In the genomic region with DNA sequence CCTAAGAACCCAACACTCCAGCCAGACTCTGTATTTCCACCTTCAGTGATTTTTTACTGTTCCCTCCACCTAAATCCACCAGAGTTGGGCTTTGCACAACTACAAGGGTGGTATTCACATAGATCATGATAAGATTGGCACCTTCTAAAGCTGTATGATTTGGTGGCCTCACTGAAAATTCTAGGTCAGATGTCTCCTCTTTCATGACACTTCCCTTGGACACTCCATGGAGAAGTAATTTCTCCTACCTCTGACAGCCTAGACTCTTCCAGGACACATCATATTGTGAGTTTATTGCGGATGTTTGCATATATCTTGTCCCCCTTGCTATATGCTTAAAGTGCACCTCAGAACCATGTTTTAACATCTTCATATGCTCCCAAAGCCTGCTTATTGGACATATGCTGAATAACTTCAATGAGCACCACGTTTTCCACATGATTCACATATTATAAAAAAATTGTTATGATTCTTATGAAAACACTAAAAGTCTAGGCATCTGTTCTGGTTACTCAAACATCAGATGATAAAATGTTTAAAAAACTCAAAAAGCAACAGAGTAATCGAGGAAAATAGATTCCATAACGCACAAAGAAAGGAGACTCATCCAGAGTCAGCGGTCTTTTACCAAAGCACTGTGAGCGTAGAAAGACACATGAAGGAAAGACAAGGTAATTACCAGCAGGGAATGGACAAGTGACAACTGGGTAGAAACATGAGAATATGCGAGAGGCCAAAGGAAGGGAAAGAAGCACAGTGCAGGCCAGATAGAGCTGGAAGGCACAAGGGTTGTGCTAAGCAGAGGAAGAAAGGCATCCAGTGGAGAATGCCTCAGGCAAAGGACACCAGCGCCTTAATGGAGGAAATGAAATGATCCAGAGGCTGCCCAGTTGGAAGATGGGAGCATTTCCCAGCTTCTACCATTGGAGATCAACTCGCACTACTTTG, we compare ENCODE assay signal across 12 cellular contexts.
"Had no signal": no experiment of that assay in that cellular context is flagged by ENCODE, and none has a peak within 500 bp of the region (broad histone marks: within the 10 kb centered on the region; RNA-seq: fewer than 3 reads in every experiment).

No MANE protein-coding gene starts in this region.

- FAIRE-seq: colon, frontal cortex had no signal

- H3K36me3 ChIP-seq: cardiac muscle cell, thoracic aorta had no signal

- ATAC-seq: naive thymus-derived CD8-positive, alpha-beta T cell had no signal

- H3K27me3 ChIP-seq: cardiac muscle cell, esophagus muscularis mucosa, stomach had no signal

- H3K9me3 ChIP-seq: esophagus muscularis mucosa, stomach, thoracic aorta had no signal

- H3K4me3 ChIP-seq: cardiac muscle cell, esophagus muscularis mucosa, stomach, thoracic aorta had no signal

- DNase-seq: activated B cell treated with CpG ODN at 0.5 μM for 24 hours; activated CD4-positive, alpha-beta T cell treated with anti-CD3 and anti-CD28 coated beads, Interleukin-2, amount 10 ng/mL, durations not matched to agents 24 days and 14 days; activated naive CD4-positive, alpha-beta T cell treated with anti-CD3 and anti-CD28 coated beads for 36 hours; midbrain; naive thymus-derived CD8-positive, alpha-beta T cell; stimulated activated CD4-positive, alpha-beta T cell treated with anti-CD3 and anti-CD28 coated beads, Interleukin-4, amount 100 ng/mL, for 4 hours; stomach had no signal

- H3K27ac ChIP-seq: cardiac muscle cell, esophagus muscularis mucosa, thoracic aorta had no signal
